16 cellular contexts compared by ENCODE assay signal in genomic region chr11:120254788-120255518, GRCh38. TPM values are rescaled to one million over a fixed set of nuclear protein-coding genes. Genes with fewer than 3 reads are reported as not detected.
A peak's percentile ranks its signal among the peaks of the same experiment; 100 is the strongest.
DNase-seq lines count a peak whose midpoint lies in the region; ATAC-seq, FAIRE-seq and TF ChIP-seq lines count a peak whose summit lies in the region.
"Had no signal": no experiment of that assay in that cellular context is flagged by ENCODE, and none has a peak within 500 bp of the region (broad histone marks: within the 10 kb centered on the region; RNA-seq: fewer than 3 reads in every experiment).

No MANE protein-coding gene starts in this region.

- no peak overlapping the region for H3K14ac ChIP-seq in H1 (ENCODE audit: insufficient read length)

- H3K27ac ChIP-seq in H1 (ENCODE audit: low read depth, low read length) = no peak overlapping the region
- H3K27ac ChIP-seq in spleen = no peak overlapping the region
- no peak overlapping the region for H3K27ac ChIP-seq in right atrium auricular region
- H3K27ac ChIP-seq: epithelial cell of prostate had no signal

- H3K9me3 ChIP-seq in H1 (ENCODE audit: insufficient read depth in 2 of 2, low read depth in 1 of 2, low read length in 1 of 2) (no peaks in the 10 kb centered on the region), spleen (no peaks in the 10 kb centered on the region), right atrium auricular region (no peaks in the 10 kb centered on the region)

- DNase-seq in NCI-H345 (lab: John Stamatoyannopoulos, UW) (peak; percentile 54), NCI-H345 treated with DMSO at 0.1 percent for 48 hours (lab: John Stamatoyannopoulos, UW; ENCODE audit: unreplicated experiment) (no peak), H1 (ENCODE audit: low read depth in 1 of 2, low spot score in 2 of 2) (peak; percentile 73 to 75), spleen (peak; percentile 38), right atrium auricular region (ENCODE audit: low spot score) (no peak), NCI-H524 treated with DMSO at 0.1 percent for 48 hours (lab: John Stamatoyannopoulos, UW) (no peak)
- DNase-seq: activated T-cell treated with anti-CD3 and anti-CD28 coated beads, Interleukin-2, amount 50 U/mL, for 1 hour; naive B cell; NCI-H2081 had no signal

- H2BK120ac ChIP-seq in H1 (replicated peaks; ENCODE audit: low read depth, low read length) = no peak overlapping the region

- peak overlapping the region; percentile 95; the same call in 1 of the 2 replicates for H2BK20ac ChIP-seq in H1 (ENCODE audit: low read length)

- TF ChIP-seq CTCF in H1 (IDR thresholded peaks at IDR 0.05; ENCODE audit: control extremely low read depth in 1 of 3, insufficient read depth in 1 of 3, low read depth in 1 of 3, low read length in 3 of 3) (no peak), spleen (IDR thresholded peaks at IDR 0.05 in 8 of 11, conservative IDR thresholded peaks at IDR 0.05 in 3 of 11) (no peak), right atrium auricular region (IDR thresholded peaks at IDR 0.05) (no peak)

- no peaks in the 10 kb centered on the region; the same call in 1 of the 2 replicates for H3K23me2 ChIP-seq in H1 (ENCODE audit: low read depth, low read length)

- peak overlapping the region; percentile 72 for H3K18ac ChIP-seq in H1 (ENCODE audit: extremely low read depth, low read length)

- H3K4ac ChIP-seq in H1 (replicated peaks; ENCODE audit: insufficient read length, low read depth, low read length) = no peak overlapping the region

- no peaks in the 10 kb centered on the region for H4K20me1 ChIP-seq in H1 (replicated peaks in 1 of 2; ENCODE audit: control insufficient read depth in 1 of 2, insufficient read depth in 2 of 2, low read length in 2 of 2)

- no peak overlapping the region for H2AFZ ChIP-seq in H1 (ENCODE audit: low read length)

- peak overlapping the region; percentile 93; the same call in 1 of the 2 replicates for H2BK15ac ChIP-seq in H1 (ENCODE audit: low read length)

- intact Hi-C loops in spleen (cut with DNase I; ENCODE audit: low total_unique reads) = no loop called here

- H3K36me3 ChIP-seq in H1 (ENCODE audit: control insufficient read depth in 2 of 4, insufficient read depth in 4 of 4, low read length in 3 of 4) (no peaks in the 10 kb centered on the region), spleen (no peaks in the 10 kb centered on the region), right atrium auricular region (no peaks in the 10 kb centered on the region)

- H4K5ac ChIP-seq in H1 (ENCODE audit: insufficient read length, low read depth, low read length) = peak overlapping the region; percentile 13

- TF ChIP-seq POLR2A in H1 (IDR thresholded peaks at IDR 0.05; ENCODE audit: control extremely low read depth in 1 of 2, low read depth in 2 of 2, low read length in 2 of 2) (no peak), spleen (IDR thresholded peaks at IDR 0.05) (no peak)

- no peak overlapping the region for H3K23ac ChIP-seq in H1 (ENCODE audit: insufficient read length)

- TF ChIP-seq EP300 in H1 (IDR thresholded peaks at IDR 0.05; ENCODE audit: borderline replicate concordance in 1 of 2, low read depth in 2 of 2, low read length in 2 of 2) = no peak

- H4K8ac ChIP-seq in H1 (ENCODE audit: extremely low read depth, insufficient read depth, low read length) = no peak overlapping the region

- POLR2A ChIA-PET in H1 (lab: Charles Lee; ENCODE audit: partially characterized antibody) = no interaction called here

- no peak for TF ChIP-seq RAD21 in H1 (IDR thresholded peaks at IDR 0.05 in 1 of 2, conservative IDR thresholded peaks at IDR 0.05 in 1 of 2; ENCODE audit: low read depth in 2 of 2, low read length in 2 of 2)

- FAIRE-seq in H1 (lab: Jason Lieb, UNC) = peak; percentile 87
- FAIRE-seq: G401.6, islet of Langerhans had no signal

- H4K91ac ChIP-seq in H1 (replicated peaks; ENCODE audit: insufficient read length, low read length) = peak overlapping the region; percentile 83

- H3K56ac ChIP-seq in H1 (replicated peaks; ENCODE audit: insufficient read length, low read depth, low read length) = no peak overlapping the region

- H3K9ac ChIP-seq in H1 (replicated peaks in 1 of 4; ENCODE audit: extremely low read depth in 1 of 4, low read depth in 3 of 4, low read length in 3 of 4) = no peak overlapping the region

- no peaks in the 10 kb centered on the region for H3K79me2 ChIP-seq in H1 (ENCODE audit: control insufficient read depth in 1 of 2, insufficient read depth in 2 of 2, low read length in 2 of 2)

- CTCF ChIA-PET in H1 (lab: Charles Lee; ENCODE audit: partially characterized antibody) = interaction anchor here (1.0 to 41.2 kb wide), 10 partner anchors 10 to 46 kb away, joined by 3 to 1412 read pairs (median 4); partner anchors contain the start of gene POU2F3

- peak overlapping the region; percentile 90; the same call in 1 of the 2 replicates for H2BK12ac ChIP-seq in H1 (ENCODE audit: low read depth, low read length)

- peak overlapping the region; percentile 92; the same call in 1 of the 2 replicates for H2BK5ac ChIP-seq in H1 (ENCODE audit: low read depth, low read length)

- H3K79me1 ChIP-seq in H1 (ENCODE audit: low read depth, low read length) = no peaks in the 10 kb centered on the region; the same call in 1 of the 2 replicates

- ATAC-seq in HG02840 (IDR thresholded peaks at IDR 0.05; ENCODE audit: low FRiP score, unreplicated experiment) = peak; percentile 73
- no peak for ATAC-seq in GM21717 (IDR thresholded peaks at IDR 0.05; ENCODE audit: unreplicated experiment)
- ATAC-seq: stimulated activated effector memory CD8-positive, alpha-beta T cell treated with anti-CD3 and anti-CD28 coated beads, Interleukin-12 subunit alpha, Interleukin-12 subunit beta, amount 100 ng/mL, for 72 hours had no signal

- H2AK5ac ChIP-seq in H1 (ENCODE audit: low read depth, low read length) = peak overlapping the region; percentile 30; the same call in 1 of the 2 replicates

- H3K27me3 ChIP-seq in H1 (replicated peaks in 1 of 4; ENCODE audit: control insufficient read depth in 3 of 4, extremely low read depth in 1 of 4, insufficient read depth in 3 of 4, low read length in 3 of 4) (peaks cover 0 to 7% (median 3%) of the 10 kb centered on the region in 4 experiments; a peak in 4 of 7 replicates), spleen (replicated peaks in 1 of 7) (peaks cover 0 to 96% (median 27%) of the 10 kb centered on the region in 7 donors), right atrium auricular region (no peaks in the 10 kb centered on the region)

- H3K4me2 ChIP-seq in H1 (ENCODE audit: insufficient read depth in 1 of 2, low read depth in 2 of 2, low read length in 2 of 2) = peak overlapping the region; percentile 71 to 83

- 20% methylated on average over 12 of the region's 13 CpGs; no CpG with 5 or more reads in 1 of the 2 experiments for WGBS in H1 (ENCODE audit: extremely low coverage in 1 of 2, insufficient coverage in 1 of 2, insufficient read length in 1 of 2, insufficient replicate concordance in 2 of 2, low coverage in 1 of 2, low lambda C conversion rate in 2 of 2, missing lambda C conversion rate in 1 of 2), 2 experiments
- 9 to 16% (median 11%) methylated on average over 13 of the region's 13 CpGs for WGBS in spleen, 5 donors

- H3K4me3 ChIP-seq in H1 (ENCODE audit: extremely low read depth in 1 of 4, insufficient read depth in 2 of 4, low read depth in 3 of 4, low read length in 4 of 4) = peak overlapping the region in 3 of 4 experiments; percentile 29 to 50 (median 42); a peak in 6 of 8 replicates
- H3K4me3 ChIP-seq in spleen = no peak overlapping the region
- H3K4me3 ChIP-seq in right atrium auricular region = no peak overlapping the region

- H3K4me1 ChIP-seq in H1 (replicated peaks in 1 of 4; ENCODE audit: control insufficient read depth in 3 of 4, insufficient read depth in 4 of 4, low read length in 3 of 4) = peaks cover 9 to 24% (median 14%) of the 10 kb centered on the region in 4 experiments
- H3K4me1 ChIP-seq in spleen = peaks cover 0 to 8% (median 0%) of the 10 kb centered on the region in 6 donors
- peaks cover 0 to 11% of the 10 kb centered on the region in 2 donors for H3K4me1 ChIP-seq in right atrium auricular region

TF ChIP-seq in H1, 55 proteins besides CTCF, POLR2A, EP300 and RAD21 (continues in another document):
- TF ChIP-seq HDAC2 (IDR thresholded peaks at IDR 0.05; ENCODE audit: borderline replicate concordance in 1 of 2, low read depth in 2 of 2, low read length in 2 of 2) = peak in 1 of 2 experiments; percentile 66; a peak in 1 of 4 replicates
- TF ChIP-seq YY1 (IDR thresholded peaks at IDR 0.05; ENCODE audit: low read depth, low read length) = 0 out of 2 replicates have a peak, but pooled peaks have one; percentile 17
- no peak for TF ChIP-seq JUN (IDR thresholded peaks at IDR 0.05; ENCODE audit: low read depth, low read length)
- no peak for TF ChIP-seq ZNF274 (IDR thresholded peaks at IDR 0.05; ENCODE audit: borderline replicate concordance, extremely low read depth, low read length)
- TF ChIP-seq POLR2AphosphoS5 (IDR thresholded peaks at IDR 0.05; ENCODE audit: low read depth, low read length) = no peak
- TF ChIP-seq CHD2 (IDR thresholded peaks at IDR 0.05; ENCODE audit: low read length) = no peak

RNA-seq across cellular contexts. Expression of gene POU2F3, which starts 15.0 kb away (rescaled TPM):
- 1.0 and 1.1 TPM in 2 replicates for total RNA-seq in H1 (2021; fragmentation: NEBNext Ultra II Directional; extraction: Animal tissue kit (Norgen Biotek cat#: 25700))
- polyA plus RNA-seq in H1 (2011; rRNA removed) (0.78 and 2.1 TPM in 2 replicates), spleen (under 1 TPM; 0.04 to 0.16 (median 0.05) TPM)
- polyA plus RNA-seq in H1 (2011; cell fraction: cytosol; rRNA removed) = 1.4 TPM
- 1.9 TPM for polyA plus RNA-seq in H1 (2011; cell fraction: nucleus; rRNA removed)
- polyA plus RNA-seq in H1 (2012, experiment 1 of 2) = 1.2 to 3.1 TPM (median 2.4 TPM) in 4 replicates
- 0.81 TPM for polyA plus RNA-seq in H1 (2012, experiment 2 of 2)
- polyA plus RNA-seq in H1 (2013, experiment 1 of 2) = 1.3 TPM
- polyA plus RNA-seq in H1 (2013, experiment 2 of 2) = 1.2 TPM
- polyA minus RNA-seq in H1 (2011; rRNA and poly(A)+ RNA removed) = 2.4 and 2.6 TPM in 2 replicates
- polyA minus RNA-seq in H1 (2011; cell fraction: cytosol; rRNA and poly(A)+ RNA removed) = 1.0 TPM
- 0.90 TPM for polyA minus RNA-seq in H1 (2011; cell fraction: nucleus; rRNA and poly(A)+ RNA removed)
- total RNA-seq in spleen (under 1 TPM in 3 of 7 donors, not detected in 4; 0.22 to 0.27 (median 0.26) TPM), right atrium auricular region (not detected)
- polyA plus RNA-seq: AG04450 had no signal

RNA-seq across cellular contexts. Expression of gene OAF, which starts 44.1 kb away (rescaled TPM):
- 1.1 and 1.3 TPM in 2 replicates for total RNA-seq in H1 (2021; fragmentation: NEBNext Ultra II Directional; extraction: Animal tissue kit (Norgen Biotek cat#: 25700))
- polyA plus RNA-seq in H1 (2011; rRNA removed) (1.5 and 2.1 TPM in 2 replicates), spleen (10 to 100 TPM; 10.6 to 44.1 (median 20.5) TPM)
- 1.2 TPM for polyA plus RNA-seq in H1 (2011; cell fraction: cytosol; rRNA removed)
- polyA plus RNA-seq in H1 (2011; cell fraction: nucleus; rRNA removed) = 1.2 TPM
- polyA plus RNA-seq in H1 (2012, experiment 1 of 2) = 0.60 to 1.0 TPM (median 0.64 TPM) in 4 replicates
- 0.62 TPM for polyA plus RNA-seq in H1 (2012, experiment 2 of 2)
- 0.85 TPM for polyA plus RNA-seq in H1 (2013, experiment 1 of 2)
- 0.72 TPM for polyA plus RNA-seq in H1 (2013, experiment 2 of 2)
- polyA minus RNA-seq in H1 (2011; rRNA and poly(A)+ RNA removed) = 0.46 and 0.50 TPM in 2 replicates
- polyA minus RNA-seq in H1 (2011; cell fraction: cytosol; rRNA and poly(A)+ RNA removed) = 0.73 TPM
- polyA minus RNA-seq in H1 (2011; cell fraction: nucleus; rRNA and poly(A)+ RNA removed) = 0.80 TPM
- total RNA-seq in spleen (100 to 1,000 TPM in 1 of 7 donors, 10 to 100 TPM in 6; 28.3 to 148 (median 82.6) TPM), right atrium auricular region (10 to 100 TPM; 27.9 to 43.6 TPM)

Comparison
In these comparisons a context has a peak if more than half of its experiments do, and no peak if none do; other contexts are left out.
1. DNase-seq: peak in NCI-H345 (single experiment), H1 (2 of 2) and spleen (single experiment); none in NCI-H345 treated with DMSO at 0.1 percent for 48 hours (single experiment), right atrium auricular region (single experiment) and NCI-H524 treated with DMSO at 0.1 percent for 48 hours (single experiment).
2. H3K4me3 ChIP-seq: peak in H1 (3 of 4); none in spleen (0 of 8) and right atrium auricular region (0 of 2).
3. RNA of gene OAF, which starts 44.1 kb away (total RNA-seq): 28.3 to 148 TPM in spleen and 27.9 to 43.6 TPM in right atrium auricular region; 1.1 to 1.3 TPM in H1; every median in the first group is over 10 times any median in the second.